Comparison of ENCODE assay signal across 10 cellular contexts in the genomic region with DNA sequence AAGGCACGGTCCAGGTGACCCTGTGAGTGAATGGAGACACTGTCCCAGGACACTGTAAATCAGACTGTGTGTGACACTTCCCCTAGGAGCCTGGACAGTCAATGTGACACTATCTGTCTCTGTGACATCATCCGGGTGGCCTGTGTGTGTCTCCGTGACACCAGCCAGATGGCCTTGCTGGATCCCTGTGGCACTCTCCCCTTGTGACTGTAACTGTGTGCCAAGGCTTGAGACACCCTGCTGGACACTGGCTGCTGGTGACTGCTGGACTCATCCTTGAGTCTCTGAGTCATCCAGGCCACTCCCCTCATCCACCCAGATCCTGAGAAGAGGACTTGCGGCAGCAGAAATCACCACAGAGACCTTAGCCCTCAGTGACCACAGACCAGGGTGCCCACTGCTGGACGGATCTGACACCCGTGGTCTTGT. TPM values are rescaled to one million over a fixed set of nuclear protein-coding genes. Genes with fewer than 3 reads are reported as not detected.
DNase-seq lines count a peak whose midpoint lies in the region; ATAC-seq and TF ChIP-seq lines count a peak whose summit lies in the region.
"Had no signal": no experiment of that assay in that cellular context is flagged by ENCODE, and none has a peak within 500 bp of the region (broad histone marks: within the 10 kb centered on the region; RNA-seq: fewer than 3 reads in every experiment).

No MANE protein-coding gene starts in this region.

- H3K27me3 ChIP-seq in right atrium auricular region, result no peaks in the 10 kb centered on the region
- peaks cover 2% of the 10 kb centered on the region for H3K27me3 ChIP-seq in brain microvascular endothelial cell (replicated peaks)

- TF ChIP-seq CTCF in right atrium auricular region (IDR thresholded peaks at IDR 0.05), result no peak
- TF ChIP-seq CTCF in brain microvascular endothelial cell (IDR thresholded peaks at IDR 0.05; ENCODE audit: low read depth, low read length, missing control alignments), result peak; percentile 47

- no peak overlapping the region for H3K4me3 Mint-ChIP-seq in activated CD4-positive, alpha-beta memory T cell treated with anti-CD3 and anti-CD28 coated beads, Interleukin-2, amount 10 ng/mL, durations not matched to agents 7 days and 5 days
- H3K4me3 Mint-ChIP-seq: activated naive CD8-positive, alpha-beta T cell treated with anti-CD3 and anti-CD28 coated beads, Interleukin-2, amount 10 ng/mL, durations not matched to agents 7 days and 5 days had no signal

- H3K27me3 Mint-ChIP-seq in activated CD4-positive, alpha-beta memory T cell treated with anti-CD3 and anti-CD28 coated beads, Interleukin-2, amount 10 ng/mL, durations not matched to agents 7 days and 5 days, result peaks cover 28% of the 10 kb centered on the region

- POLR2A ChIA-PET in activated CD4-positive, alpha-beta memory T cell treated with anti-CD3 and anti-CD28 coated beads, Interleukin-2, amount 10 ng/mL, durations not matched to agents 7 days and 5 days (lab: Charles Lee), result no interaction called here

- DNase-seq in Right ventricle myocardium superior, result peak; percentile 44
- no peak for DNase-seq in right atrium auricular region (ENCODE audit: low spot score)
- DNase-seq in brain microvascular endothelial cell, result peak; percentile 42
- peak; percentile 86 for DNase-seq in inferior parietal cortex (ENCODE audit: extremely low spot score)
- DNase-seq in NCI-H2227 (lab: John Stamatoyannopoulos, UW; ENCODE audit: unreplicated experiment), result no peak
- DNase-seq in HuH-7.5 (ENCODE audit: low spot score), result no peak
- DNase-seq in activated CD4-positive, alpha-beta memory T cell treated with anti-CD3 and anti-CD28 coated beads, Interleukin-2, amount 10 ng/mL, durations not matched to agents 7 days and 5 days, result no peak
- DNase-seq: activated naive CD8-positive, alpha-beta T cell treated with anti-CD3 and anti-CD28 coated beads, Interleukin-2, amount 10 ng/mL, durations not matched to agents 7 days and 5 days; NCI-H526 treated with DMSO at 0.1 percent for 48 hours had no signal

- no peaks in the 10 kb centered on the region for H3K9me3 ChIP-seq in right atrium auricular region

- H3K4me1 Mint-ChIP-seq in activated CD4-positive, alpha-beta memory T cell treated with anti-CD3 and anti-CD28 coated beads, Interleukin-2, amount 10 ng/mL, durations not matched to agents 7 days and 5 days, result no peaks in the 10 kb centered on the region

- no peaks in the 10 kb centered on the region for H3K4me1 ChIP-seq in right atrium auricular region

- ATAC-seq in Right ventricle myocardium superior (ENCODE audit: poor library complexity) (peak; percentile 77), HG03097 (IDR thresholded peaks at IDR 0.05; ENCODE audit: low FRiP score, unreplicated experiment) (no peak)

- H3K27ac ChIP-seq in right atrium auricular region (no peak overlapping the region), brain microvascular endothelial cell (no peak overlapping the region)

- no peak overlapping the region for H3K27ac Mint-ChIP-seq in activated CD4-positive, alpha-beta memory T cell treated with anti-CD3 and anti-CD28 coated beads, Interleukin-2, amount 10 ng/mL, durations not matched to agents 7 days and 5 days
- H3K27ac Mint-ChIP-seq: activated naive CD8-positive, alpha-beta T cell treated with anti-CD3 and anti-CD28 coated beads, Interleukin-2, amount 10 ng/mL, durations not matched to agents 7 days and 5 days had no signal

- CTCF ChIA-PET in activated CD4-positive, alpha-beta memory T cell treated with anti-CD3 and anti-CD28 coated beads, Interleukin-2, amount 10 ng/mL, durations not matched to agents 7 days and 5 days (lab: Charles Lee), result no interaction called here

- H3K36me3 ChIP-seq in right atrium auricular region, result no peaks in the 10 kb centered on the region
- no peaks in the 10 kb centered on the region for H3K36me3 ChIP-seq in brain microvascular endothelial cell (replicated peaks)

- in situ Hi-C loops in brain microvascular endothelial cell (cut with HindIII; ENCODE audit: low pct_ligation_motif_present, low sequenced_read_pairs), result no loop called here

- H3K4me3 ChIP-seq in right atrium auricular region (no peak overlapping the region), brain microvascular endothelial cell (ENCODE audit: low read depth, low read length) (no peak overlapping the region)

- intact Hi-C loops in Right ventricle myocardium superior (cut with DNase I), result no loop called here

- H3K9me3 Mint-ChIP-seq in activated CD4-positive, alpha-beta memory T cell treated with anti-CD3 and anti-CD28 coated beads, Interleukin-2, amount 10 ng/mL, durations not matched to agents 7 days and 5 days, result no peaks in the 10 kb centered on the region
- H3K9me3 Mint-ChIP-seq: activated naive CD8-positive, alpha-beta T cell treated with anti-CD3 and anti-CD28 coated beads, Interleukin-2, amount 10 ng/mL, durations not matched to agents 7 days and 5 days had no signal

- no peaks in the 10 kb centered on the region for H3K36me3 Mint-ChIP-seq in activated CD4-positive, alpha-beta memory T cell treated with anti-CD3 and anti-CD28 coated beads, Interleukin-2, amount 10 ng/mL, durations not matched to agents 7 days and 5 days (ENCODE audit: low read depth)
- H3K36me3 Mint-ChIP-seq: activated naive CD8-positive, alpha-beta T cell treated with anti-CD3 and anti-CD28 coated beads, Interleukin-2, amount 10 ng/mL, durations not matched to agents 7 days and 5 days had no signal

RNA-seq across cellular contexts. Expression of gene MVK, which starts 51.6 kb away (rescaled TPM):
- total RNA-seq in Right ventricle myocardium superior, result 9.4 TPM
- 1 to 10 TPM; 5.5 to 7.5 TPM for total RNA-seq in right atrium auricular region
- total RNA-seq in activated CD4-positive, alpha-beta memory T cell treated with anti-CD3 and anti-CD28 coated beads, Interleukin-2, amount 10 ng/mL, durations not matched to agents 7 days and 5 days, result 10 to 100 TPM; 22.1 to 26.3 TPM

RNA-seq across cellular contexts. Expression of gene MMAB, which starts 51.8 kb away (rescaled TPM):
- total RNA-seq in Right ventricle myocardium superior, result 68.1 TPM
- 10 to 100 TPM; 30.3 to 53.1 TPM for total RNA-seq in right atrium auricular region
- 10 to 100 TPM; 36.0 to 38.0 TPM for total RNA-seq in activated CD4-positive, alpha-beta memory T cell treated with anti-CD3 and anti-CD28 coated beads, Interleukin-2, amount 10 ng/mL, durations not matched to agents 7 days and 5 days

Comparison
In these comparisons a context has a peak if more than half of its experiments do, and no peak if none do; other contexts are left out.
1. DNase-seq: peak in Right ventricle myocardium superior (single experiment), brain microvascular endothelial cell (single experiment) and inferior parietal cortex (single experiment); none in right atrium auricular region (single experiment), NCI-H2227 (single experiment), HuH-7.5 (single experiment) and activated CD4-positive, alpha-beta memory T cell treated with anti-CD3 and anti-CD28 coated beads, Interleukin-2, amount 10 ng/mL, durations not matched to agents 7 days and 5 days (single experiment).